In genomic region chr17:49705254-49705653, GRCh38 we compare ENCODE assay signal across 19 cellular contexts. TPM values are rescaled to one million over a fixed set of nuclear protein-coding genes. Genes with fewer than 3 reads are reported as not detected.
A peak's percentile ranks its signal among the peaks of the same experiment; 100 is the strongest.
DNase-seq lines count a peak whose midpoint lies in the region; ATAC-seq and TF ChIP-seq lines count a peak whose summit lies in the region.
"Had no signal": no experiment of that assay in that cellular context is flagged by ENCODE, and none has a peak within 500 bp of the region (broad histone marks: within the 10 kb centered on the region; RNA-seq: fewer than 3 reads in every experiment).

No MANE protein-coding gene starts in this region.

- no peak overlapping the region for H3K27ac ChIP-seq in breast epithelium
- H3K27ac ChIP-seq in thyroid gland, result no peak overlapping the region
- H3K27ac ChIP-seq: parathyroid adenoma, testis had no signal

- H3K36me3 Mint-ChIP-seq in MCF 10A (ENCODE audit: insufficient read depth, unreplicated experiment), result peaks cover 43% of the 10 kb centered on the region
- H3K36me3 Mint-ChIP-seq in activated B cell treated with CpG ODN at 0.5 μM for 24 hours (ENCODE audit: low read depth), result peaks cover 71% of the 10 kb centered on the region
- H3K36me3 Mint-ChIP-seq in mesothelial cell of epicardium, result peaks cover 20% of the 10 kb centered on the region
- peaks cover 7% of the 10 kb centered on the region for H3K36me3 Mint-ChIP-seq in type B pancreatic cell

- DNase-seq in MCF 10A (ENCODE audit: unreplicated experiment), result no peak
- DNase-seq in breast epithelium (ENCODE audit: low spot score in 2 of 2), result no peak
- DNase-seq in activated B cell treated with CpG ODN at 0.5 μM for 24 hours, result no peak
- DNase-seq in mesothelial cell of epicardium (ENCODE audit: low spot score in 2 of 2, unreplicated experiment in 2 of 2), result no peak
- no peak for DNase-seq in type B pancreatic cell (ENCODE audit: extremely low spot score, unreplicated experiment)
- DNase-seq in COLO668 (lab: John Stamatoyannopoulos, UW; ENCODE audit: unreplicated experiment), result no peak
- DNase-seq in thyroid gland, result no peak
- DNase-seq: activated CD8-positive, alpha-beta memory T cell treated with anti-CD3 and anti-CD28 coated beads, Interleukin-2, amount 50 U/mL, for 48 hours; amygdala; GDM1; hippocampal formation; NCI-H1694 treated with DMSO at 0.1 percent for 48 hours; NCI-H446; stimulated activated CD4-positive, alpha-beta T cell treated with anti-CD3 and anti-CD28 coated beads, Interleukin-4, amount 100 ng/mL, for 24 hours; testis had no signal

- H3K27me3 Mint-ChIP-seq in MCF 10A (ENCODE audit: insufficient read depth, unreplicated experiment) (no peaks in the 10 kb centered on the region), activated B cell treated with CpG ODN at 0.5 μM for 24 hours (no peaks in the 10 kb centered on the region), mesothelial cell of epicardium (ENCODE audit: low read depth) (no peaks in the 10 kb centered on the region), type B pancreatic cell (no peaks in the 10 kb centered on the region)

- BruUV-seq in MCF 10A (replicated peaks; lab: Mats Ljungman, UMichigan), result no TSS peak

- H3K4me1 Mint-ChIP-seq in MCF 10A (ENCODE audit: insufficient read depth, unreplicated experiment) (peaks cover 23% of the 10 kb centered on the region), activated B cell treated with CpG ODN at 0.5 μM for 24 hours (peaks cover 44% of the 10 kb centered on the region), mesothelial cell of epicardium (peaks cover 17% of the 10 kb centered on the region), type B pancreatic cell (ENCODE audit: unreplicated experiment) (peaks cover 11% of the 10 kb centered on the region)

- no peaks in the 10 kb centered on the region for H3K9me3 Mint-ChIP-seq in MCF 10A (ENCODE audit: unreplicated experiment)
- H3K9me3 Mint-ChIP-seq in activated B cell treated with CpG ODN at 0.5 μM for 24 hours, result no peaks in the 10 kb centered on the region
- H3K9me3 Mint-ChIP-seq in mesothelial cell of epicardium, result no peaks in the 10 kb centered on the region
- H3K9me3 Mint-ChIP-seq in type B pancreatic cell, result no peaks in the 10 kb centered on the region

- TF ChIP-seq CTCF in MCF 10A (IDR thresholded peaks at IDR 0.05; ENCODE audit: unreplicated experiment), result no peak
- TF ChIP-seq CTCF in breast epithelium (IDR thresholded peaks at IDR 0.05), result no peak
- TF ChIP-seq CTCF in activated B cell treated with CpG ODN at 0.5 μM for 24 hours (IDR thresholded peaks at IDR 0.05), result no peak
- no peak for TF ChIP-seq CTCF in mesothelial cell of epicardium (IDR thresholded peaks at IDR 0.05; ENCODE audit: unreplicated experiment)
- TF ChIP-seq CTCF in type B pancreatic cell (conservative IDR thresholded peaks at IDR 0.05), result no peak
- TF ChIP-seq CTCF in thyroid gland (IDR thresholded peaks at IDR 0.05), result no peak

- H3K27me3 ChIP-seq in breast epithelium (no peaks in the 10 kb centered on the region), thyroid gland (no peaks in the 10 kb centered on the region)
- H3K27me3 ChIP-seq: testis had no signal

- H3K4me3 ChIP-seq in breast epithelium (no peak overlapping the region), thyroid gland (replicated peaks in 1 of 3) (no peak overlapping the region)
- H3K4me3 ChIP-seq: GM12878, skin epidermis, testis had no signal

- TF ChIP-seq POLR2A in breast epithelium (IDR thresholded peaks at IDR 0.05) (no peak), thyroid gland (IDR thresholded peaks at IDR 0.05) (no peak)

- H3K9me3 ChIP-seq in breast epithelium (no peaks in the 10 kb centered on the region), thyroid gland (no peaks in the 10 kb centered on the region)
- H3K9me3 ChIP-seq: testis had no signal

- intact Hi-C loops in MCF 10A (cut with micrococcal nuclease) (loop anchor here (5.0 kb wide), 1 partner anchor 292 kb away; the partner anchor contains the start of gene DLX3), breast epithelium (cut with DNase I; ENCODE audit: low total_unique reads) (loop anchor here (10.0 kb wide), 1 partner anchor 150 kb away; no protein-coding TSS in a partner anchor), activated B cell treated with CpG ODN at 0.5 μM for 24 hours (cut with micrococcal nuclease) (loop anchor here (5.0 kb wide), 2 partner anchors 292 to 293 kb away; partner anchors contain the start of genes DLX3 and PHB1), thyroid gland (cut with DNase I) (loop anchor here (5.0 kb wide), 1 partner anchor 147 kb away; no protein-coding TSS in a partner anchor)

- H3K36me3 ChIP-seq in breast epithelium (peaks cover 4% of the 10 kb centered on the region), thyroid gland (peaks cover 52 to 55% of the 10 kb centered on the region in 2 donors)

- CTCF ChIA-PET in MCF 10A (lab: Yijun Ruan, JAX) (interaction anchor here (0.6 to 15.6 kb wide), 9 partner anchors 10 to 293 kb away, joined by 3 to 325 read pairs (median 4); partner anchors contain the start of gene NXPH3), activated B cell treated with CpG ODN at 0.5 μM for 24 hours (lab: Charles Lee) (interaction anchor here (1.3 to 2.0 kb wide), 3 partner anchors 9 to 138 kb away, joined by 3 to 9 read pairs (median 5); no protein-coding TSS in a partner anchor)

- H3K4me3 Mint-ChIP-seq in MCF 10A (ENCODE audit: unreplicated experiment), result peak overlapping the region; percentile 83
- peak overlapping the region; percentile 57 for H3K4me3 Mint-ChIP-seq in activated B cell treated with CpG ODN at 0.5 μM for 24 hours
- H3K4me3 Mint-ChIP-seq in mesothelial cell of epicardium, result peak overlapping the region; percentile 32
- peak overlapping the region; percentile 78 for H3K4me3 Mint-ChIP-seq in type B pancreatic cell

- POLR2A ChIA-PET in MCF 10A (lab: Yijun Ruan, JAX), result interaction anchor here (0.6 to 1.2 kb wide), 4 partner anchors 10 to 134 kb away, joined by 3 to 4 read pairs (median 3); partner anchors contain the start of genes KAT7 and NXPH3
- POLR2A ChIA-PET in activated B cell treated with CpG ODN at 0.5 μM for 24 hours (lab: Charles Lee), result interaction anchor here (1.0 kb wide), 1 partner anchor 83 kb away, joined by 3 read pairs; the partner anchor contains the start of gene KAT7

- H3K27ac Mint-ChIP-seq in MCF 10A (ENCODE audit: low read depth, unreplicated experiment) (no peak overlapping the region), activated B cell treated with CpG ODN at 0.5 μM for 24 hours (no peak overlapping the region), mesothelial cell of epicardium (no peak overlapping the region), type B pancreatic cell (peak overlapping the region; percentile 59)

- H3K4me1 ChIP-seq in breast epithelium (peaks cover 0 to 10% of the 10 kb centered on the region in 2 donors), thyroid gland (peaks cover 17% of the 10 kb centered on the region in 2 donors)

- no peak for ATAC-seq in activated B cell treated with CpG ODN at 0.5 μM for 24 hours (ENCODE audit: low read depth)
- ATAC-seq in activated CD4-positive, CD25-positive, alpha-beta regulatory T cell treated with anti-CD3 and anti-CD28 coated beads, Interleukin-2, amount 50 U/mL, for 24 hours, result no peak
- ATAC-seq: GM12878 had no signal

RNA-seq across cellular contexts. Expression of gene SLC35B1, which starts 2.5 kb away (rescaled TPM):
- total RNA-seq in MCF 10A (2022) (99.6 and 130 TPM in 2 replicates), breast epithelium (10 to 100 TPM; 33.0 to 44.1 (median 35.7) TPM), activated B cell treated with CpG ODN at 0.5 μM for 24 hours (51.8 and 53.8 TPM in 2 replicates), mesothelial cell of epicardium (67.7 to 69.2 TPM (median 69.2 TPM) in 3 replicates), type B pancreatic cell (ENCODE audit: low replicate concordance) (65.2 and 71.7 TPM in 2 replicates), thyroid gland (100 to 1,000 TPM in 2 of 4 donors, 10 to 100 TPM in 2; 77.5 to 171 (median 94.7) TPM)

RNA-seq across cellular contexts. Expression of gene SPOP, which starts 27.4 kb away (rescaled TPM):
- 42.1 and 52.3 TPM in 2 replicates for total RNA-seq in MCF 10A (2022)
- 10 to 100 TPM; 48.3 to 73.8 (median 55.4) TPM for total RNA-seq in breast epithelium
- total RNA-seq in activated B cell treated with CpG ODN at 0.5 μM for 24 hours, result 57.4 and 65.8 TPM in 2 replicates
- total RNA-seq in mesothelial cell of epicardium, result 60.8 to 63.5 TPM (median 62.8 TPM) in 3 replicates
- 50.5 and 67.7 TPM in 2 replicates for total RNA-seq in type B pancreatic cell (ENCODE audit: low replicate concordance)
- total RNA-seq in thyroid gland, result 10 to 100 TPM; 78.5 to 86.4 (median 81.6) TPM

RNA-seq across cellular contexts. Expression of gene FAM117A, which starts 58.7 kb away (rescaled TPM):
- total RNA-seq in MCF 10A (2022) (2.0 and 5.0 TPM in 2 replicates), breast epithelium (10 to 100 TPM in 1 of 3 donors, 1 to 10 TPM in 2; 8.0 to 11.6 (median 9.8) TPM), activated B cell treated with CpG ODN at 0.5 μM for 24 hours (27.7 and 30.0 TPM in 2 replicates), mesothelial cell of epicardium (15.7 to 16.5 TPM (median 16.1 TPM) in 3 replicates), type B pancreatic cell (ENCODE audit: low replicate concordance) (8.4 and 13.0 TPM in 2 replicates), thyroid gland (10 to 100 TPM; 12.4 to 41.5 (median 23.3) TPM)

Comparison
In these comparisons a context has a peak if more than half of its experiments do, and no peak if none do; other contexts are left out.
1. H3K4me3 Mint-ChIP-seq: peak in every context shown above with its lines; median percentile 83 in MCF 10A; 78 in type B pancreatic cell; 57 in activated B cell treated with CpG ODN at 0.5 μM for 24 hours; 32 in mesothelial cell of epicardium.